Comparison of ENCODE assay signal across 1 cellular context in the genomic region with DNA sequence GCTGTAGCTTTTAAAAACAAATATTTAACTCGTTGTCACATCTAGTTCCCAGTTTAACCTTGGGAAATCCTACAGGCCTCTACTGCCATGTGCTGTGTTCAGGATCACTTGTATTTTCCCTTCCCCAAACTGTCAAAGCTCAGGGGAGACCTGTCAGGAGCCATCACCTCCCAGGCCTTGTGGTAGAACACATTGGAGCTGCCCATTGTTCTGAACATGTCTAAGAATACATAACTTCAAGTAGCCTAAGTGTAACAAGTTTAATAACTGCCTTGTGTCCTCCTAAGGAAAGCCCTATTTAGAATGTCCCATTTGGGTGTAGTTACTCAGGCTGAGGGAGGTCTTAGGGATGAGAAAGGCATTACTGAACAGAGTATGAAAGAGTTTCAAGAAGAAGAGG.
TF ChIP-seq lines count a peak whose summit lies in the region.

No MANE protein-coding gene starts in this region.

TF ChIP-seq in K562, 482 proteins besides CTCF, POLR2A, EP300 and RAD21 (continued from another document):
- no peak for TF ChIP-seq CHAMP1 (IDR thresholded peaks at IDR 0.05)
- no peak for TF ChIP-seq ELK1 (CRISPR knock-in tag; IDR thresholded peaks at IDR 0.05)
- TF ChIP-seq CREBBP (IDR thresholded peaks at IDR 0.05; ENCODE audit: low read depth, low read length), result no peak
- TF ChIP-seq ZNF77 (CRISPR knock-in tag; IDR thresholded peaks at IDR 0.05), result no peak
- TF ChIP-seq FUS (optimal IDR thresholded peaks at IDR 0.05; ENCODE audit: low read depth, low read length), result no peak
- no peak for TF ChIP-seq DACH1 (IDR thresholded peaks at IDR 0.05; ENCODE audit: partially characterized antibody)
- TF ChIP-seq, protein P1, sequence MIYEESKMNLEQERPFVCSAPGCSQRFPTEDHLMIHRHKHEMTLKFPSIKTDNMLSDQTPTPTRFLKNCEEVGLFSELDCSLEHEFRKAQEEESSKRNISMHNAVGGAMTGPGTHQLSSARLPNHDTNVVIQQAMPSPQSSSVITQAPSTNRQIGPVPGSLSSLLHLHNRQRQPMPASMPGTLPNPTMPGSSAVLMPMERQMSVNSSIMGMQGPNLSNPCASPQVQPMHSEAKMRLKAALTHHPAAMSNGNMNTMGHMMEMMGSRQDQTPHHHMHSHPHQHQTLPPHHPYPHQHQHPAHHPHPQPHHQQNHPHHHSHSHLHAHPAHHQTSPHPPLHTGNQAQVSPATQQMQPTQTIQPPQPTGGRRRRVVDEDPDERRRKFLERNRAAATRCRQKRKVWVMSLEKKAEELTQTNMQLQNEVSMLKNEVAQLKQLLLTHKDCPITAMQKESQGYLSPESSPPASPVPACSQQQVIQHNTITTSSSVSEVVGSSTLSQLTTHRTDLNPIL (CRISPR knock-in tag; IDR thresholded peaks at IDR 0.05), result no peak
